ENCODE assay signal across 36 cellular contexts in genomic region chr4:182344968-182345367, GRCh38.
"Had no signal": no experiment of that assay in that cellular context is flagged by ENCODE, and none has a peak within 500 bp of the region (broad histone marks: within the 10 kb centered on the region; RNA-seq: fewer than 3 reads in every experiment).

No MANE protein-coding gene starts in this region.

- H3K4me1 Mint-ChIP-seq: activated B cell treated with CpG ODN at 0.5 μM for 24 hours; activated CD4-positive, alpha-beta T cell treated with anti-CD3 and anti-CD28 coated beads, Interleukin-2, amount 10 ng/mL, durations not matched to agents 24 days and 14 days; activated naive CD8-positive, alpha-beta T cell treated with anti-CD3 and anti-CD28 coated beads for 36 hours; activated T-helper 17 cell treated with anti-CD3 and anti-CD28 coated beads, Interleukin-2, amount 50 U/mL, for 72 hours; central memory CD8-positive, alpha-beta T cell had no signal

- H3K27ac Mint-ChIP-seq: activated B cell treated with CpG ODN at 0.5 μM for 24 hours; activated CD4-positive, alpha-beta memory T cell treated with anti-CD3 and anti-CD28 coated beads for 36 hours; activated CD4-positive, alpha-beta T cell treated with anti-CD3 and anti-CD28 coated beads, Interleukin-2, amount 10 ng/mL, durations not matched to agents 24 days and 14 days; activated CD8-positive, alpha-beta T cell treated with anti-CD3 and anti-CD28 coated beads for 36 hours; activated naive CD4-positive, alpha-beta T cell treated with anti-CD3 and anti-CD28 coated beads for 36 hours; activated naive CD4-positive, alpha-beta T cell treated with anti-CD3 and anti-CD28 coated beads, Interleukin-2, amount 50 U/mL, for 72 hours; activated naive CD8-positive, alpha-beta T cell treated with anti-CD3 and anti-CD28 coated beads for 36 hours; activated T-cell treated with anti-CD3 and anti-CD28 coated beads, Interleukin-2, amount 50 U/mL, for 72 hours; activated T-helper 1 cell treated with anti-CD3 and anti-CD28 coated beads, Interleukin-12 subunit alpha, Interleukin-12 subunit beta, Interleukin-2, Interleukin-4 antibody, amounts not matched to agents 30 ng/mL and 10 ng/mL and 1 ng/mL, durations not matched to agents 14 hours and 24 hours and 36 hours; activated T-helper 17 cell treated with anti-CD3 and anti-CD28 coated beads, Interleukin-2, amount 50 U/mL, for 72 hours; brain; T-helper 1 cell treated with Interleukin-12 subunit alpha and Interleukin-12 subunit beta and Interleukin-4 antibody, amounts not matched to agents 30 μg/mL and 1 μg/mL, for 36 hours; T-helper 2 cell treated with Interferon-gamma antibody and Interleukin-4, amounts not matched to agents 5 μg/mL and 100 μg/mL, for 36 hours had no signal

- H3K27me3 ChIP-seq: adrenal gland, ascending aorta had no signal

- H3K36me3 Mint-ChIP-seq: activated CD4-positive, alpha-beta memory T cell treated with anti-CD3 and anti-CD28 coated beads for 36 hours; activated naive CD4-positive, alpha-beta T cell treated with anti-CD3 and anti-CD28 coated beads, Interleukin-2, amount 50 U/mL, for 72 hours; activated naive CD8-positive, alpha-beta T cell treated with anti-CD3 and anti-CD28 coated beads for 36 hours; brain had no signal

- H3K36me3 ChIP-seq: adrenal gland, ascending aorta, cardiac muscle cell had no signal

- H3K27me3 Mint-ChIP-seq: activated B cell treated with CpG ODN at 0.5 μM for 24 hours; activated CD4-positive, alpha-beta T cell treated with anti-CD3 and anti-CD28 coated beads, Interleukin-2, amount 10 ng/mL, durations not matched to agents 24 days and 14 days; brain; central memory CD8-positive, alpha-beta T cell had no signal

- H3K4me1 ChIP-seq: ascending aorta had no signal

- ATAC-seq: activated CD8-positive, alpha-beta T cell treated with anti-CD3 and anti-CD28 coated beads for 36 hours; activated naive CD4-positive, alpha-beta T cell treated with anti-CD3 and anti-CD28 coated beads, Interleukin-2, amount 50 U/mL, for 72 hours; activated T-cell treated with anti-CD3 and anti-CD28 coated beads, Interleukin-2, amount 50 U/mL, for 4 hours; activated T-cell treated with anti-CD3 and anti-CD28 coated beads, Interleukin-2, amount 50 U/mL, for 72 hours; activated T-helper 17 cell treated with anti-CD3 and anti-CD28 coated beads, Interleukin-2, amount 50 U/mL, for 72 hours had no signal

- DNase-seq: activated B cell treated with CpG ODN at 0.5 μM for 24 hours; activated CD4-positive, alpha-beta memory T cell treated with anti-CD3 and anti-CD28 coated beads for 36 hours; activated CD4-positive, alpha-beta T cell treated with anti-CD3 and anti-CD28 coated beads for 4 hours; activated CD4-positive, alpha-beta T cell treated with anti-CD3 and anti-CD28 coated beads, Interleukin-2, amount 10 ng/mL, durations not matched to agents 24 days and 14 days; activated CD4-positive, alpha-beta T cell treated with anti-CD3 and anti-CD28 coated beads, Interleukin-2, amount 50 U/mL, for 1 hour; activated CD4-positive, alpha-beta T cell treated with anti-CD3 and anti-CD28 coated beads, Interleukin-2, amount 50 U/mL, for 4 hours; activated CD4-positive, CD25-positive, alpha-beta regulatory T cell treated with anti-CD3 and anti-CD28 coated beads, Interleukin-2, amount 50 U/mL, for 72 hours; activated CD8-positive, alpha-beta memory T cell treated with anti-CD3 and anti-CD28 coated beads, Interleukin-2, amount 50 U/mL, for 4 hours; activated CD8-positive, alpha-beta T cell treated with anti-CD3 and anti-CD28 coated beads for 36 hours; activated effector memory CD4-positive, alpha-beta T cell treated with anti-CD3 and anti-CD28 coated beads, Interleukin-2, amount 50 U/mL, for 16 hours; activated gamma-delta T cell treated with Interleukin-2 at 50 U/mL for 16 hours; activated naive CD4-positive, alpha-beta T cell; activated naive CD4-positive, alpha-beta T cell treated with anti-CD3 and anti-CD28 coated beads for 36 hours; activated naive CD4-positive, alpha-beta T cell treated with anti-CD3 and anti-CD28 coated beads, Interleukin-2, amount 50 U/mL, for 16 hours; activated naive CD8-positive, alpha-beta T cell treated with anti-CD3 and anti-CD28 coated beads for 36 hours; activated T-cell treated with anti-CD3 and anti-CD28 coated beads for 4 hours; activated T-cell treated with anti-CD3 and anti-CD28 coated beads, Interleukin-2, amount 50 U/mL, for 1 hour; activated T-cell treated with anti-CD3 and anti-CD28 coated beads, Interleukin-2, amount 50 U/mL, for 4 hours; activated T-cell treated with anti-CD3 and anti-CD28 coated beads, Interleukin-2, amount 50 U/mL, for 72 hours; adrenal gland; amniotic stem cell; anterior cingulate cortex; caudate nucleus; cerebellar nuclear complex; T-helper 2 cell; T-helper 9 cell had no signal

- H3K4me3 ChIP-seq: adrenal gland, ascending aorta, cardiac muscle cell had no signal

- H3K9me3 ChIP-seq: adrenal gland, ascending aorta had no signal

- H3K27ac ChIP-seq: adrenal gland, ascending aorta, cardiac muscle cell, VCaP had no signal

- H3K9me3 Mint-ChIP-seq: activated B cell treated with CpG ODN at 0.5 μM for 24 hours; activated CD4-positive, alpha-beta memory T cell treated with anti-CD3 and anti-CD28 coated beads for 36 hours; activated CD4-positive, alpha-beta T cell treated with anti-CD3 and anti-CD28 coated beads, Interleukin-2, amount 10 ng/mL, durations not matched to agents 24 days and 14 days; activated CD8-positive, alpha-beta T cell treated with anti-CD3 and anti-CD28 coated beads for 36 hours; activated naive CD4-positive, alpha-beta T cell treated with anti-CD3 and anti-CD28 coated beads for 36 hours; activated naive CD8-positive, alpha-beta T cell treated with anti-CD3 and anti-CD28 coated beads for 36 hours; activated T-helper 1 cell treated with anti-CD3 and anti-CD28 coated beads, Interleukin-12 subunit alpha, Interleukin-12 subunit beta, Interleukin-2, Interleukin-4 antibody, amounts not matched to agents 30 ng/mL and 10 ng/mL and 1 ng/mL, durations not matched to agents 14 hours and 24 hours and 36 hours; activated T-helper 17 cell treated with anti-CD3 and anti-CD28 coated beads, Interleukin-2, amount 50 U/mL, for 72 hours; brain; T-helper 1 cell treated with Interleukin-12 subunit alpha and Interleukin-12 subunit beta and Interleukin-4 antibody, amounts not matched to agents 30 μg/mL and 1 μg/mL, for 36 hours; T-helper 2 cell treated with Interferon-gamma antibody and Interleukin-4, amounts not matched to agents 5 μg/mL and 100 μg/mL, for 36 hours had no signal

- H3K4me3 Mint-ChIP-seq: activated B cell treated with CpG ODN at 0.5 μM for 24 hours; activated CD4-positive, alpha-beta memory T cell treated with anti-CD3 and anti-CD28 coated beads for 36 hours; activated CD4-positive, alpha-beta T cell treated with anti-CD3 and anti-CD28 coated beads, Interleukin-2, amount 10 ng/mL, durations not matched to agents 24 days and 14 days; activated CD8-positive, alpha-beta T cell treated with anti-CD3 and anti-CD28 coated beads for 36 hours; activated naive CD4-positive, alpha-beta T cell treated with anti-CD3 and anti-CD28 coated beads for 36 hours; activated naive CD8-positive, alpha-beta T cell treated with anti-CD3 and anti-CD28 coated beads for 36 hours; activated T-cell treated with anti-CD3 and anti-CD28 coated beads, Interleukin-2, amount 50 U/mL, for 4 hours; activated T-cell treated with anti-CD3 and anti-CD28 coated beads, Interleukin-2, amount 50 U/mL, for 72 hours; activated T-helper 1 cell treated with anti-CD3 and anti-CD28 coated beads, Interleukin-12 subunit alpha, Interleukin-12 subunit beta, Interleukin-2, Interleukin-4 antibody, amounts not matched to agents 30 ng/mL and 10 ng/mL and 1 ng/mL, durations not matched to agents 14 hours and 24 hours and 36 hours; activated T-helper 17 cell treated with anti-CD3 and anti-CD28 coated beads, Interleukin-2, amount 50 U/mL, for 72 hours; brain; central memory CD8-positive, alpha-beta T cell; T-helper 1 cell treated with Interleukin-12 subunit alpha and Interleukin-12 subunit beta and Interleukin-4 antibody, amounts not matched to agents 30 μg/mL and 1 μg/mL, for 36 hours; T-helper 2 cell treated with Interferon-gamma antibody and Interleukin-4, amounts not matched to agents 5 μg/mL and 100 μg/mL, for 36 hours had no signal
